8 cellular contexts compared by ENCODE assay signal in genomic region chr3:128994581-128995161, GRCh38. TPM values are rescaled to one million over a fixed set of nuclear protein-coding genes. Genes with fewer than 3 reads are reported as not detected.
DNase-seq lines count a peak whose midpoint lies in the region; ATAC-seq and TF ChIP-seq lines count a peak whose summit lies in the region.

No MANE protein-coding gene starts in this region.

- peaks cover 55% of the 10 kb centered on the region for H3K4me1 Mint-ChIP-seq in CD4-positive, alpha-beta T cell (ENCODE audit: low read depth)
- peaks cover 44% of the 10 kb centered on the region for H3K4me1 Mint-ChIP-seq in activated naive CD8-positive, alpha-beta T cell (ENCODE audit: low read depth)
- H3K4me1 Mint-ChIP-seq in naive thymus-derived CD8-positive, alpha-beta T cell = peaks cover 28 to 47% (median 43%) of the 10 kb centered on the region in 4 donors

- ATAC-seq in CD4-positive, alpha-beta T cell (ENCODE audit: poor library complexity) = no peak
- ATAC-seq in naive thymus-derived CD8-positive, alpha-beta T cell = no peak
- ATAC-seq in HG03175 (IDR thresholded peaks at IDR 0.05; ENCODE audit: unreplicated experiment) (no peak), GM19035 (IDR thresholded peaks at IDR 0.05; ENCODE audit: unreplicated experiment) (no peak)

- H3K36me3 ChIP-seq in HUES48 (ENCODE audit: control insufficient read depth, insufficient read depth, low read length) (no peaks in the 10 kb centered on the region), stomach (no peaks in the 10 kb centered on the region)

- WGBS in stomach, 5 donors = 69 to 80% (median 78%) methylated on average over 13 to 14 of the region's 14 CpGs

- CTCF ChIA-PET in CD4-positive, alpha-beta T cell (lab: Charles Lee) = interaction anchor here (1.4 to 4.2 kb wide), 5 partner anchors 9 to 33 kb away, joined by 3 to 20 read pairs (median 13); no protein-coding TSS in a partner anchor

- intact Hi-C loops in CD4-positive, alpha-beta T cell (cut with DNase I, micrococcal nuclease) = loop anchor here in 1 of 2 experiments (2.0 kb wide), 1 partner anchor 32 kb away; no protein-coding TSS in a partner anchor
- intact Hi-C loops in stomach (cut with DNase I; ENCODE audit: low total_unique reads) = no loop called here

- peak overlapping the region; percentile 38 for H3K27ac ChIP-seq in CD4-positive, alpha-beta T cell (ENCODE audit: low read depth, low read length)
- H3K27ac ChIP-seq in HUES48 (ENCODE audit: low read depth, low read length) (no peak overlapping the region), stomach (peak overlapping the region in 1 of 5 donors; percentile 54)

- peak overlapping the region; percentile 22; the same call in 1 of the 2 replicates for H3K4me3 ChIP-seq in HUES48 (ENCODE audit: low read depth, low read length)
- peak overlapping the region in 2 of 4 donors; percentile 55 to 57 for H3K4me3 ChIP-seq in stomach

- no peak for TF ChIP-seq POLR2A in stomach (IDR thresholded peaks at IDR 0.05)

- no peaks in the 10 kb centered on the region for H3K27me3 ChIP-seq in CD4-positive, alpha-beta T cell (ENCODE audit: control insufficient read depth, insufficient read depth, low read length)
- H3K27me3 ChIP-seq in HUES48 (ENCODE audit: control insufficient read depth, insufficient read depth, low read length) (peaks cover 72% of the 10 kb centered on the region), stomach (no peaks in the 10 kb centered on the region)

- POLR2A ChIA-PET in CD4-positive, alpha-beta T cell (lab: Charles Lee) = interaction anchor here (0.7 to 3.7 kb wide), 15 partner anchors 9 to 284 kb away, joined by 3 to 41 read pairs (median 4); partner anchors contain the start of genes CNBP, HMCES and RAB43
- POLR2A ChIA-PET in naive thymus-derived CD8-positive, alpha-beta T cell (lab: Charles Lee) = interaction anchor here (0.6 to 16.3 kb wide), 14 partner anchors 9 to 255 kb away, joined by 3 to 257 read pairs (median 6); partner anchors contain the start of genes COPG1 and RAB43

- H3K36me3 Mint-ChIP-seq in CD4-positive, alpha-beta T cell (ENCODE audit: low read depth) = no peaks in the 10 kb centered on the region
- H3K36me3 Mint-ChIP-seq in activated naive CD8-positive, alpha-beta T cell = peaks cover 3% of the 10 kb centered on the region
- H3K36me3 Mint-ChIP-seq in naive thymus-derived CD8-positive, alpha-beta T cell = no peaks in the 10 kb centered on the region

- H3K9me3 ChIP-seq in CD4-positive, alpha-beta T cell (ENCODE audit: control insufficient read depth, low read length) = no peaks in the 10 kb centered on the region
- no peaks in the 10 kb centered on the region for H3K9me3 ChIP-seq in HUES48 (ENCODE audit: control insufficient read depth, insufficient read depth, low read length)
- H3K9me3 ChIP-seq in stomach = no peaks in the 10 kb centered on the region

- peak overlapping the region; percentile 80 for H3K4me3 Mint-ChIP-seq in CD4-positive, alpha-beta T cell
- peak overlapping the region; percentile 81 for H3K4me3 Mint-ChIP-seq in activated naive CD8-positive, alpha-beta T cell
- peak overlapping the region; percentile 68 to 90 (median 84) for H3K4me3 Mint-ChIP-seq in naive thymus-derived CD8-positive, alpha-beta T cell

- H3K4me1 ChIP-seq in HUES48 (ENCODE audit: control insufficient read depth, insufficient read depth, low read length) = peaks cover 20% of the 10 kb centered on the region
- H3K4me1 ChIP-seq in stomach = peaks cover 13 to 24% (median 21%) of the 10 kb centered on the region in 4 donors

- TF ChIP-seq EP300 in stomach (IDR thresholded peaks at IDR 0.05) = no peak

- no peak for DNase-seq in CD4-positive, alpha-beta T cell
- DNase-seq in naive thymus-derived CD8-positive, alpha-beta T cell = no peak
- no peak for DNase-seq in stomach
- DNase-seq in stimulated activated naive CD4-positive, alpha-beta T cell treated with Interleukin-2 at 50 U/mL for 16 hours (lab: John Stamatoyannopoulos, UW) = no peak

- H3K27ac Mint-ChIP-seq in CD4-positive, alpha-beta T cell = peak overlapping the region; percentile 78
- no peak overlapping the region for H3K27ac Mint-ChIP-seq in activated naive CD8-positive, alpha-beta T cell
- H3K27ac Mint-ChIP-seq in naive thymus-derived CD8-positive, alpha-beta T cell = peak overlapping the region; percentile 60 to 94 (median 88)

- no peaks in the 10 kb centered on the region for H3K27me3 Mint-ChIP-seq in CD4-positive, alpha-beta T cell
- H3K27me3 Mint-ChIP-seq in activated naive CD8-positive, alpha-beta T cell = no peaks in the 10 kb centered on the region
- H3K27me3 Mint-ChIP-seq in naive thymus-derived CD8-positive, alpha-beta T cell = peaks cover 0 to 4% (median 0%) of the 10 kb centered on the region in 5 donors

- TF ChIP-seq CTCF in CD4-positive, alpha-beta T cell (IDR thresholded peaks at IDR 0.05) = no peak
- TF ChIP-seq CTCF in stomach (IDR thresholded peaks at IDR 0.05) = no peak

- no peak overlapping the region for H3K9ac ChIP-seq in HUES48 (ENCODE audit: low read depth, low read length)

- H3K9me3 Mint-ChIP-seq in CD4-positive, alpha-beta T cell = no peaks in the 10 kb centered on the region
- H3K9me3 Mint-ChIP-seq in activated naive CD8-positive, alpha-beta T cell (ENCODE audit: low read depth) = no peaks in the 10 kb centered on the region
- H3K9me3 Mint-ChIP-seq in naive thymus-derived CD8-positive, alpha-beta T cell = no peaks in the 10 kb centered on the region

RNA-seq across cellular contexts. Expression of gene CFAP92, which starts 0.8 kb away (rescaled TPM):
- under 1 TPM; 0.19 to 0.45 TPM for total RNA-seq in CD4-positive, alpha-beta T cell
- 1 to 10 TPM; 1.7 to 2.0 TPM for total RNA-seq in naive thymus-derived CD8-positive, alpha-beta T cell
- under 1 TPM; 0.18 to 0.23 (median 0.20) TPM for polyA plus RNA-seq in naive thymus-derived CD8-positive, alpha-beta T cell
- total RNA-seq in stomach = 10 to 100 TPM in 1 of 5 donors, 1 to 10 TPM in 3, under 1 TPM in 1; 0.87 to 13.4 (median 5.2) TPM
- 1 to 10 TPM in 1 of 3 donors, under 1 TPM in 2; 0.50 to 2.7 (median 0.70) TPM for polyA plus RNA-seq in stomach

RNA-seq across cellular contexts. Expression of gene EFCC1, which starts 6.4 kb away (rescaled TPM):
- total RNA-seq in CD4-positive, alpha-beta T cell = under 1 TPM; 0.22 to 0.25 TPM
- under 1 TPM; 0.52 to 0.69 TPM for total RNA-seq in naive thymus-derived CD8-positive, alpha-beta T cell
- polyA plus RNA-seq in naive thymus-derived CD8-positive, alpha-beta T cell = under 1 TPM; 0.21 to 0.47 (median 0.32) TPM
- total RNA-seq in stomach = 10 to 100 TPM in 3 of 5 donors, 1 to 10 TPM in 2; 1.0 to 13.9 (median 10.3) TPM
- 10 to 100 TPM in 1 of 3 donors, 1 to 10 TPM in 2; 3.4 to 10.7 (median 8.2) TPM for polyA plus RNA-seq in stomach
